Comparison of ENCODE assay signal across 1 cellular context in genomic region chr1:203765029-203765837, GRCh38.
TF ChIP-seq lines count a peak whose summit lies in the region.

TSS of gene LAX1 (plus strand) at chr1:203765183. CDS start at chr1:203765566, 383 bp downstream.

TF ChIP-seq in HepG2, 621 proteins besides CTCF, POLR2A, EP300 and RAD21 (continued from another document):
- no peak for TF ChIP-seq AHDC1 (CRISPR knock-in tag; IDR thresholded peaks at IDR 0.05; ENCODE audit: borderline replicate concordance)
- no peak for TF ChIP-seq PHF20 (CRISPR knock-in tag; IDR thresholded peaks at IDR 0.05)
- TF ChIP-seq AHR (CRISPR knock-in tag; IDR thresholded peaks at IDR 0.05): no peak
- no peak for TF ChIP-seq ZFP90 (CRISPR knock-in tag; IDR thresholded peaks at IDR 0.05; ENCODE audit: borderline replicate concordance)
- TF ChIP-seq ZNF224 (CRISPR knock-in tag; IDR thresholded peaks at IDR 0.05): no peak
- no peak for TF ChIP-seq ZBTB34 (CRISPR knock-in tag; IDR thresholded peaks at IDR 0.05)
- TF ChIP-seq LCORL (IDR thresholded peaks at IDR 0.05): no peak
- TF ChIP-seq LCORL (CRISPR knock-in tag; IDR thresholded peaks at IDR 0.05): no peak
- no peak for TF ChIP-seq MED1 (CRISPR knock-in tag; IDR thresholded peaks at IDR 0.05)
- TF ChIP-seq BATF2 (CRISPR knock-in tag; IDR thresholded peaks at IDR 0.05): no peak
- TF ChIP-seq NR2F2 (IDR thresholded peaks at IDR 0.05; ENCODE audit: borderline replicate concordance, low read depth): no peak
- TF ChIP-seq ELF1 (CRISPR knock-in tag; IDR thresholded peaks at IDR 0.05): no peak
- TF ChIP-seq ZNF292 (CRISPR knock-in tag; IDR thresholded peaks at IDR 0.05; ENCODE audit: borderline replicate concordance, low read depth): no peak
- TF ChIP-seq ZNF512 (CRISPR knock-in tag; IDR thresholded peaks at IDR 0.05): no peak
